ENCODE assay signal across 17 cellular contexts in genomic region chr19:13507053-13507611, GRCh38. TPM values are rescaled to one million over a fixed set of nuclear protein-coding genes. Genes with fewer than 3 reads are reported as not detected.
DNase-seq lines count a peak whose midpoint lies in the region; ATAC-seq and TF ChIP-seq lines count a peak whose summit lies in the region.
"Had no signal": no experiment of that assay in that cellular context is flagged by ENCODE, and none has a peak within 500 bp of the region (broad histone marks: within the 10 kb centered on the region; RNA-seq: fewer than 3 reads in every experiment).

No MANE protein-coding gene starts in this region.

- H3K27ac Mint-ChIP-seq in mesothelial cell of epicardium = no peak overlapping the region
- no peak overlapping the region for H3K27ac Mint-ChIP-seq in stimulated activated memory B cell treated with anti-CD40 and anti-IgM and Interleukin-4, amounts not matched to agents 10 μg/mL and 1 μg/mL and 100 μg/mL, for 72 hours
- H3K27ac Mint-ChIP-seq: natural killer cell had no signal

- TF ChIP-seq POLR2A in sigmoid colon (IDR thresholded peaks at IDR 0.05) = no peak

- peaks cover 94% of the 10 kb centered on the region for H3K27me3 Mint-ChIP-seq in mesothelial cell of epicardium (ENCODE audit: low read depth)
- H3K27me3 Mint-ChIP-seq in stimulated activated memory B cell treated with anti-CD40 and anti-IgM and Interleukin-4, amounts not matched to agents 10 μg/mL and 1 μg/mL and 100 μg/mL, for 72 hours = peaks cover 76% of the 10 kb centered on the region

- DNase-seq in AG10803 (ENCODE audit: low read depth) (peak; percentile 56), mesothelial cell of epicardium (ENCODE audit: low spot score in 2 of 2, unreplicated experiment in 2 of 2) (no peak), sigmoid colon (no peak)
- DNase-seq: activated CD4-positive, alpha-beta T cell treated with anti-CD3 and anti-CD28 coated beads, Interleukin-2, amount 50 U/mL, for 48 hours; activated gamma-delta T cell; esophagus squamous epithelium; left colon; natural killer cell; NCI-H1048; PC-9; spleen; T-helper 1 cell had no signal

- H3K4me3 Mint-ChIP-seq in mesothelial cell of epicardium = peak overlapping the region; percentile 28
- H3K4me3 Mint-ChIP-seq in stimulated activated memory B cell treated with anti-CD40 and anti-IgM and Interleukin-4, amounts not matched to agents 10 μg/mL and 1 μg/mL and 100 μg/mL, for 72 hours = no peak overlapping the region
- H3K4me3 Mint-ChIP-seq: natural killer cell had no signal

- no peak for ATAC-seq in GM21515 (IDR thresholded peaks at IDR 0.05; ENCODE audit: unreplicated experiment)
- ATAC-seq in HG02884 (IDR thresholded peaks at IDR 0.05; ENCODE audit: unreplicated experiment) = no peak
- no peak for ATAC-seq in stimulated activated memory B cell treated with anti-CD40 and anti-IgM and Interleukin-4, amounts not matched to agents 10 μg/mL and 1 μg/mL and 100 μg/mL, for 72 hours
- ATAC-seq: left colon, natural killer cell had no signal

- peaks cover 6% of the 10 kb centered on the region; the same call in 1 of the 2 replicates for H3K4me1 ChIP-seq in HUES48 (ENCODE audit: control insufficient read depth, insufficient read depth, low read length)
- peaks cover 27% of the 10 kb centered on the region for H3K4me1 ChIP-seq in ectodermal cell (ENCODE audit: control insufficient read depth, insufficient read depth, low read length)
- H3K4me1 ChIP-seq in sigmoid colon = peaks cover 0 to 13% (median 11%) of the 10 kb centered on the region in 4 donors

- intact Hi-C loops in sigmoid colon (cut with DNase I) = no loop called here

- H3K9me3 Mint-ChIP-seq in mesothelial cell of epicardium = no peaks in the 10 kb centered on the region
- peaks cover 15% of the 10 kb centered on the region for H3K9me3 Mint-ChIP-seq in stimulated activated memory B cell treated with anti-CD40 and anti-IgM and Interleukin-4, amounts not matched to agents 10 μg/mL and 1 μg/mL and 100 μg/mL, for 72 hours
- H3K9me3 Mint-ChIP-seq: natural killer cell had no signal

- no peak for TF ChIP-seq CTCF in AG10803 (conservative IDR thresholded peaks at IDR 0.05; ENCODE audit: low read length)
- no peak for TF ChIP-seq CTCF in mesothelial cell of epicardium (IDR thresholded peaks at IDR 0.05; ENCODE audit: unreplicated experiment)
- no peak for TF ChIP-seq CTCF in sigmoid colon (IDR thresholded peaks at IDR 0.05)

- H3K4me1 Mint-ChIP-seq in mesothelial cell of epicardium = no peaks in the 10 kb centered on the region
- H3K4me1 Mint-ChIP-seq in stimulated activated memory B cell treated with anti-CD40 and anti-IgM and Interleukin-4, amounts not matched to agents 10 μg/mL and 1 μg/mL and 100 μg/mL, for 72 hours = peaks cover 5% of the 10 kb centered on the region

- WGBS in ectodermal cell, 2 experiments = 1 to 2% methylated on average over 19 to 21 of the region's 22 CpGs
- WGBS in sigmoid colon, 2 donors = 6 to 10% methylated on average over 22 of the region's 22 CpGs

- no peak for TF ChIP-seq EP300 in sigmoid colon (IDR thresholded peaks at IDR 0.05)

- H3K27me3 ChIP-seq in HUES48 (ENCODE audit: control insufficient read depth, insufficient read depth, low read length) = peaks cover 39% of the 10 kb centered on the region
- H3K27me3 ChIP-seq in ectodermal cell (ENCODE audit: control insufficient read depth, insufficient read depth, low read length, poor library complexity, severe bottlenecking) = peaks cover 25% of the 10 kb centered on the region
- H3K27me3 ChIP-seq in sigmoid colon = peaks cover 22 to 89% (median 49%) of the 10 kb centered on the region in 3 donors

- no peak overlapping the region for H3K9ac ChIP-seq in HUES48 (ENCODE audit: low read depth, low read length)

- H3K27ac ChIP-seq in HUES48 (ENCODE audit: low read depth, low read length) = no peak overlapping the region
- no peak overlapping the region for H3K27ac ChIP-seq in ectodermal cell (ENCODE audit: insufficient read depth, low read depth, low read length, poor library complexity, severe bottlenecking)
- no peak overlapping the region for H3K27ac ChIP-seq in sigmoid colon
- H3K27ac ChIP-seq: esophagus squamous epithelium, PC-9, spleen had no signal

- H3K4me3 ChIP-seq in AG10803 (ENCODE audit: low read length) (peak overlapping the region; percentile 71), HUES48 (ENCODE audit: low read depth, low read length) (peak overlapping the region; percentile 56), ectodermal cell (ENCODE audit: insufficient read depth, low read depth, low read length) (peak overlapping the region; percentile 91), sigmoid colon (no peak overlapping the region)
- H3K4me3 ChIP-seq: PC-9 had no signal

- H3K36me3 Mint-ChIP-seq in mesothelial cell of epicardium = no peaks in the 10 kb centered on the region
- H3K36me3 Mint-ChIP-seq in stimulated activated memory B cell treated with anti-CD40 and anti-IgM and Interleukin-4, amounts not matched to agents 10 μg/mL and 1 μg/mL and 100 μg/mL, for 72 hours = peaks cover 11% of the 10 kb centered on the region
- H3K36me3 Mint-ChIP-seq: natural killer cell had no signal

- H3K9me3 ChIP-seq in HUES48 (ENCODE audit: control insufficient read depth, insufficient read depth, low read length) = no peaks in the 10 kb centered on the region
- H3K9me3 ChIP-seq in ectodermal cell (ENCODE audit: control insufficient read depth, low read length) = no peaks in the 10 kb centered on the region
- no peaks in the 10 kb centered on the region for H3K9me3 ChIP-seq in sigmoid colon
- H3K9me3 ChIP-seq: esophagus squamous epithelium had no signal

- H3K36me3 ChIP-seq in HUES48 (ENCODE audit: control insufficient read depth, insufficient read depth, low read length) = 0 out of 2 replicates have a peak, but pooled peaks cover 5% of the 10 kb centered on the region
- H3K36me3 ChIP-seq in ectodermal cell (ENCODE audit: control insufficient read depth, insufficient read depth, low read length) = peaks cover 1% of the 10 kb centered on the region
- H3K36me3 ChIP-seq in sigmoid colon = no peaks in the 10 kb centered on the region
- H3K36me3 ChIP-seq: esophagus squamous epithelium, spleen had no signal

RNA-seq across cellular contexts. Expression of gene CACNA1A, which starts 0.9 kb away (rescaled TPM):
- 38.9 TPM for polyA plus RNA-seq in ectodermal cell (2013, experiment 1 of 4)
- 54.5 TPM for polyA plus RNA-seq in ectodermal cell (2013, experiment 2 of 4)
- polyA plus RNA-seq in ectodermal cell (2013, experiment 3 of 4) = 29.2 TPM
- polyA plus RNA-seq in ectodermal cell (2013, experiment 4 of 4) = 37.9 TPM
- total RNA-seq in mesothelial cell of epicardium = 0.89 to 1.2 TPM (median 1.0 TPM) in 3 replicates
- 1 to 10 TPM in 2 of 4 donors, under 1 TPM in 1, not detected in 1; 0.14 to 1.4 (median 1.1) TPM for total RNA-seq in sigmoid colon
- 1 to 10 TPM; 1.8 to 3.6 (median 2.1) TPM for polyA plus RNA-seq in sigmoid colon

Comparison
In these comparisons a context has a peak if more than half of its experiments do, and no peak if none do; other contexts are left out.
1. H3K4me3 ChIP-seq: peak in AG10803 (single experiment), HUES48 (single experiment) and ectodermal cell (single experiment); none in sigmoid colon (0 of 4).